In the genomic region with DNA sequence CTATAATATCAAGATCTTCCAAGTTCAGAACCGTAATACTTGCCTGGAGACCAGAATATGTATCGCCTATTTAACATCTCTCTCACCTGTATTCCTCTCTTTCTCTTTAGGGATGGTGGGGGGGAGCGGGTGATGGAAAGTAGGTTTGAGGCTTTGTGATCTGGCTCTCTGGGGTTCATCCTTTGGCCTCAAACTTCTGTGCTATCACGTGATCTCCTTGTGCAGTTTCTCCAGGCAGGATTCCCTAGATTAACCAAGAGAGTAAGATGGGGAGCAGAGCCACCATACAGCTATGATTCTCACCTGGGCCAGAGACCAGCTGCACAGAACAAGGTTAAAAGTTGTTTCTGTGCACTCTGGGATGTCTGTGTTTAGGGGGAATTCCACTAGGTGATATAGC, we compare ENCODE assay signal across 2 cellular contexts.
TF ChIP-seq lines count a peak whose summit lies in the region.

No MANE protein-coding gene starts in this region.

TF ChIP-seq in A549, 52 proteins besides CTCF, POLR2A, EP300 and RAD21:
- 0 out of 2 replicates have a peak, but pooled peaks have one; percentile 3 for TF ChIP-seq USF2 (IDR thresholded peaks at IDR 0.05)
- TF ChIP-seq ZFP36 (IDR thresholded peaks at IDR 0.05; ENCODE audit: borderline replicate concordance, partially characterized antibody): no peak
- no peak for TF ChIP-seq HOXB13 (CRISPR knock-in tag; IDR thresholded peaks at IDR 0.05; ENCODE audit: low read depth)

TF ChIP-seq in GM23338, 12 proteins besides CTCF, POLR2A, EP300 and RAD21 (continued from another document):
- TF ChIP-seq ZNF462 (CRISPR knock-in tag; IDR thresholded peaks at IDR 0.05): no peak
- TF ChIP-seq ZNF331 (CRISPR knock-in tag; IDR thresholded peaks at IDR 0.05; ENCODE audit: low read depth): no peak
